In genomic region chr7:27137603-27138410, GRCh38 we compare ENCODE assay signal across 21 cellular contexts. TPM values are rescaled to one million over a fixed set of nuclear protein-coding genes. Genes with fewer than 3 reads are reported as not detected.
A peak's percentile ranks its signal among the peaks of the same experiment; 100 is the strongest.
DNase-seq lines count a peak whose midpoint lies in the region; ATAC-seq and TF ChIP-seq lines count a peak whose summit lies in the region.
"Had no signal": no experiment of that assay in that cellular context is flagged by ENCODE, and none has a peak within 500 bp of the region (broad histone marks: within the 10 kb centered on the region; RNA-seq: fewer than 3 reads in every experiment).

No MANE protein-coding gene starts in this region.

- 51% methylated on average over 2 of the region's 2 CpGs for WGBS in mammary epithelial cell (ENCODE audit: low coverage, missing lambda C conversion rate)
- WGBS in suprapubic skin = 74% methylated on average over 2 of the region's 2 CpGs

- H3K27me3 ChIP-seq in HL-60 (ENCODE audit: insufficient read depth, poor library complexity, severe bottlenecking) = peaks cover 3% of the 10 kb centered on the region
- no peaks in the 10 kb centered on the region for H3K27me3 ChIP-seq in mammary epithelial cell (ENCODE audit: insufficient read depth, low read length)
- H3K27me3 ChIP-seq in mucosa of rectum (ENCODE audit: control insufficient read depth in 2 of 2, insufficient read depth in 2 of 2, low read length in 2 of 2) = no peaks in the 10 kb centered on the region
- H3K27me3 ChIP-seq in suprapubic skin = no peaks in the 10 kb centered on the region

- intact Hi-C loops in mammary epithelial cell (cut with micrococcal nuclease) = no loop called here

- peak overlapping the region; percentile 91 for H3K9ac ChIP-seq in mammary epithelial cell (ENCODE audit: insufficient read depth, low read length)
- peak overlapping the region; percentile 15 to 86 for H3K9ac ChIP-seq in mucosa of rectum (ENCODE audit: low read depth in 1 of 2, low read length in 2 of 2)
- H3K9ac ChIP-seq: parathyroid adenoma had no signal

- H3K27ac ChIP-seq in HL-60 (replicated peaks) (peak overlapping the region; percentile 33; the same call in 1 of the 2 replicates), mammary epithelial cell (ENCODE audit: insufficient read depth, low read depth, low read length) (peak overlapping the region; percentile 89), mucosa of rectum (ENCODE audit: low read depth in 2 of 2, low read length in 2 of 2) (peak overlapping the region; percentile 79 to 80), suprapubic skin (peak overlapping the region; percentile 52)
- H3K27ac ChIP-seq: parathyroid adenoma, WERI-Rb-1 had no signal

- H2AFZ ChIP-seq in mammary epithelial cell (ENCODE audit: low read depth, low read length) = peak overlapping the region; percentile 48
- H2AFZ ChIP-seq: parathyroid adenoma had no signal

- no TSS peak for BruUV-seq in mammary epithelial cell (replicated peaks; lab: Mats Ljungman, UMichigan)

- H3K4me3 ChIP-seq in HL-60 (replicated peaks; ENCODE audit: insufficient read depth, low read length) (no peak overlapping the region), mammary epithelial cell (replicated peaks in 1 of 3; ENCODE audit: insufficient read depth in 1 of 3, low read depth in 2 of 3, low read length in 3 of 3) (peak overlapping the region in 2 of 3 experiments; percentile 48 to 50), mucosa of rectum (ENCODE audit: low read length in 2 of 2) (peak overlapping the region; percentile 33 to 78), suprapubic skin (no peak overlapping the region)
- H3K4me3 ChIP-seq: mucosa of descending colon had no signal

- H3K36me3 ChIP-seq in mammary epithelial cell (ENCODE audit: insufficient read depth, low read length) (no peaks in the 10 kb centered on the region), mucosa of rectum (ENCODE audit: control insufficient read depth in 2 of 2, insufficient read depth in 2 of 2, low read length in 2 of 2) (no peaks in the 10 kb centered on the region), suprapubic skin (no peaks in the 10 kb centered on the region)
- H3K36me3 ChIP-seq: WERI-Rb-1 had no signal

- H3K9me3 ChIP-seq in mammary epithelial cell (replicated peaks; ENCODE audit: insufficient read depth, low read length) (no peaks in the 10 kb centered on the region), mucosa of rectum (ENCODE audit: control insufficient read depth in 2 of 2, low read length in 2 of 2) (no peaks in the 10 kb centered on the region), suprapubic skin (no peaks in the 10 kb centered on the region)
- H3K9me3 ChIP-seq: mucosa of descending colon had no signal

- no peak for DNase-seq in HL-60 (ENCODE audit: low read depth in 1 of 2, low spot score in 1 of 2)
- DNase-seq in mammary epithelial cell = peak; percentile 51
- DNase-seq in suprapubic skin (ENCODE audit: low spot score in 2 of 2) = no peak
- no peak for DNase-seq in islet precursor cell
- DNase-seq in NAMALWA (ENCODE audit: low spot score) = no peak
- DNase-seq in activated effector memory CD4-positive, alpha-beta T cell treated with Interleukin-2 at 50 U/mL for 16 hours = no peak
- DNase-seq: activated T-cell treated with anti-CD3 and anti-CD28 coated beads, Interleukin-2, amount 50 U/mL, for 72 hours; caudate nucleus; CD4-positive, alpha-beta memory T cell; DMS79 treated with DMSO at 0.1 percent for 48 hours; effector memory CD4-positive, alpha-beta T cell; hippocampal formation; NCI-H1694; NCI-H446; SW 1271; WERI-Rb-1 had no signal

- in situ Hi-C loops in mammary epithelial cell (cut with MboI; ENCODE audit: low sequenced_read_pairs in 2 of 2) = no loop called here

- H4K20me1 ChIP-seq in mammary epithelial cell (ENCODE audit: insufficient read depth, low read length) = no peaks in the 10 kb centered on the region

- no peak for TF ChIP-seq CTCF in HL-60 (IDR thresholded peaks at IDR 0.05; ENCODE audit: insufficient read depth, low read length)
- no peak for TF ChIP-seq CTCF in mammary epithelial cell (conservative IDR thresholded peaks at IDR 0.05 in 1 of 2, IDR thresholded peaks at IDR 0.05 in 1 of 2; ENCODE audit: extremely low read depth in 1 of 2, insufficient read depth in 1 of 2, low read depth in 1 of 2, low read length in 2 of 2)
- TF ChIP-seq CTCF in suprapubic skin (IDR thresholded peaks at IDR 0.05) = no peak

- TF ChIP-seq EP300 in suprapubic skin (IDR thresholded peaks at IDR 0.05) = no peak

- peaks cover 64% of the 10 kb centered on the region for H3K79me2 ChIP-seq in mammary epithelial cell (ENCODE audit: insufficient read depth, low read length)
- H3K79me2 ChIP-seq: parathyroid adenoma had no signal

- H3K4me2 ChIP-seq in mammary epithelial cell (ENCODE audit: insufficient read depth, low read depth, low read length) = peak overlapping the region; percentile 95

- H3K4me1 ChIP-seq in mammary epithelial cell (ENCODE audit: insufficient read depth, low read length) = peaks cover 72% of the 10 kb centered on the region
- peaks cover 41 to 60% of the 10 kb centered on the region in 2 donors for H3K4me1 ChIP-seq in mucosa of rectum (ENCODE audit: control insufficient read depth in 2 of 2, insufficient read depth in 2 of 2, low read length in 2 of 2)
- H3K4me1 ChIP-seq in suprapubic skin = peaks cover 49% of the 10 kb centered on the region
- H3K4me1 ChIP-seq: parathyroid adenoma had no signal

- dilution Hi-C loops in mammary epithelial cell (cut with HindIII; ENCODE audit: low sequenced_read_pairs) = no loop called here

- CTCF ChIA-PET in mammary epithelial cell (lab: Charles Lee; ENCODE audit: low non-redundant PET) = no interaction called here

- no peak for ATAC-seq in GM21786 (IDR thresholded peaks at IDR 0.05; ENCODE audit: unreplicated experiment)
- ATAC-seq: activated T-cell treated with anti-CD3 and anti-CD28 coated beads, Interleukin-2, amount 50 U/mL, for 72 hours; mucosa of descending colon had no signal

- no peak for TF ChIP-seq POLR2A in suprapubic skin (IDR thresholded peaks at IDR 0.05)

RNA-seq across cellular contexts. Expression of gene HOXA5, which starts 5.7 kb away (rescaled TPM):
- 10 to 100 TPM in 1 of 2 donors, 1 to 10 TPM in 1; 9.1 to 11.0 TPM for total RNA-seq in mammary epithelial cell
- 8.6 TPM for polyA plus RNA-seq in mammary epithelial cell
- 4.3 TPM for polyA minus RNA-seq in mammary epithelial cell
- total RNA-seq in suprapubic skin = 10 to 100 TPM in 3 of 4 donors, 1 to 10 TPM in 1; 4.7 to 16.3 (median 14.6) TPM
- total RNA-seq: CD4-positive, alpha-beta memory T cell had no signal
- polyA plus RNA-seq: CD4-positive, alpha-beta memory T cell had no signal

RNA-seq across cellular contexts. Expression of gene HOXA4, which starts 7.2 kb away (rescaled TPM):
- total RNA-seq in mammary epithelial cell (1 to 10 TPM in 1 of 2 donors, not detected in 1; 1.5 TPM), suprapubic skin (1 to 10 TPM; 1.8 to 4.7 (median 2.5) TPM)
- 1.8 TPM for polyA plus RNA-seq in mammary epithelial cell
- 9.3 TPM for polyA minus RNA-seq in mammary epithelial cell

RNA-seq across cellular contexts. Expression of gene HOXA6, which starts 9.8 kb away (rescaled TPM):
- 1 to 10 TPM; 3.1 to 4.7 TPM for total RNA-seq in mammary epithelial cell
- polyA plus RNA-seq in mammary epithelial cell = 0.71 TPM
- 1.1 TPM for polyA minus RNA-seq in mammary epithelial cell
- total RNA-seq in suprapubic skin = 1 to 10 TPM; 4.0 to 9.3 (median 6.4) TPM
- total RNA-seq: CD4-positive, alpha-beta memory T cell had no signal
- polyA plus RNA-seq: CD4-positive, alpha-beta memory T cell had no signal

RNA-seq across cellular contexts. Expression of gene HOXA3, which starts 14.6 kb away (rescaled TPM):
- total RNA-seq in mammary epithelial cell (1 to 10 TPM; 2.0 to 9.9 TPM), suprapubic skin (10 to 100 TPM in 1 of 4 donors, 1 to 10 TPM in 3; 5.5 to 19.9 (median 6.2) TPM)
- polyA plus RNA-seq in mammary epithelial cell = 1.4 TPM
- polyA minus RNA-seq in mammary epithelial cell = 0.83 TPM
- total RNA-seq: activated T-cell treated with anti-CD3 and anti-CD28 coated beads, Interleukin-2, amount 50 U/mL, for 72 hours; CD4-positive, alpha-beta memory T cell; HT1080 had no signal

RNA-seq across cellular contexts. Expression of gene HOXA7, which starts 18.7 kb away (rescaled TPM):
- total RNA-seq in mammary epithelial cell (1 to 10 TPM; 2.3 to 8.0 TPM), suprapubic skin (10 to 100 TPM; 14.8 to 23.6 (median 17.5) TPM)
- polyA plus RNA-seq in mammary epithelial cell = 3.9 TPM
- 3.7 TPM for polyA minus RNA-seq in mammary epithelial cell
- total RNA-seq: activated T-cell treated with anti-CD3 and anti-CD28 coated beads, Interleukin-2, amount 50 U/mL, for 72 hours; CD4-positive, alpha-beta memory T cell; HT1080 had no signal
- polyA plus RNA-seq: CD4-positive, alpha-beta memory T cell had no signal

Comparison
In these comparisons a context has a peak if more than half of its experiments do, and no peak if none do; other contexts are left out.
1. H3K27ac ChIP-seq: peak in every context shown above with its lines; median percentile 89 in mammary epithelial cell; 80 in mucosa of rectum; 52 in suprapubic skin; 33 in HL-60.
2. H3K4me3 ChIP-seq: peak in mammary epithelial cell (2 of 3) and mucosa of rectum (2 of 2); none in HL-60 (single experiment) and suprapubic skin (single experiment).